In genomic region chr1:212669600-212669999, GRCh38 we compare ENCODE assay signal across 18 cellular contexts. TPM values are rescaled to one million over a fixed set of nuclear protein-coding genes. Genes with fewer than 3 reads are reported as not detected.
DNase-seq lines count a peak whose midpoint lies in the region; ATAC-seq and TF ChIP-seq lines count a peak whose summit lies in the region.
"Had no signal": no experiment of that assay in that cellular context is flagged by ENCODE, and none has a peak within 500 bp of the region (broad histone marks: within the 10 kb centered on the region; RNA-seq: fewer than 3 reads in every experiment).

No MANE protein-coding gene starts in this region.

- H3K36me3 ChIP-seq in endodermal cell (ENCODE audit: control insufficient read depth, insufficient read depth, low read length) (no peaks in the 10 kb centered on the region), trophoblast cell (ENCODE audit: control insufficient read depth in 1 of 2, insufficient read depth in 2 of 2, low read length in 2 of 2) (no peaks in the 10 kb centered on the region), osteoblast (ENCODE audit: insufficient read depth, low read length) (no peaks in the 10 kb centered on the region)

- H3K9me3 ChIP-seq in endodermal cell (ENCODE audit: control insufficient read depth, low read length) (no peaks in the 10 kb centered on the region), trophoblast cell (ENCODE audit: insufficient read depth, low read depth, low read length) (no peaks in the 10 kb centered on the region), osteoblast (ENCODE audit: low read depth, low read length) (no peaks in the 10 kb centered on the region)

- H3K4me1 Mint-ChIP-seq in endodermal cell (peaks cover 44% of the 10 kb centered on the region), Calu3 (ENCODE audit: low read depth, unreplicated experiment) (peaks cover 9% of the 10 kb centered on the region)

- 86 to 96% methylated on average over 3 to 8 of the region's 8 CpGs for WGBS in endodermal cell (ENCODE audit: insufficient coverage in 1 of 2, insufficient read length in 1 of 2), 2 experiments
- WGBS in trophoblast cell (ENCODE audit: extremely low coverage, insufficient coverage, insufficient read length), result no CpG with 5 or more reads among the region's 8 CpGs

- H2AFZ ChIP-seq in trophoblast cell (ENCODE audit: insufficient read depth, low read length, poor library complexity), result no peak overlapping the region
- H2AFZ ChIP-seq in osteoblast (ENCODE audit: low read length), result no peak overlapping the region

- no peak overlapping the region for H3K4me3 Mint-ChIP-seq in endodermal cell
- H3K4me3 Mint-ChIP-seq in Calu3 (ENCODE audit: low read depth, unreplicated experiment), result no peak overlapping the region
- H3K4me3 Mint-ChIP-seq: CD8-positive, alpha-beta memory T cell had no signal

- DNase-seq in DMS 273 (lab: John Stamatoyannopoulos, UW; ENCODE audit: unreplicated experiment) (peak; percentile 22), DMS 273 treated with DMSO at 0.1 percent for 48 hours (lab: John Stamatoyannopoulos, UW) (no peak), HT-29 (ENCODE audit: low spot score) (peak; percentile 32), endodermal cell (peak; percentile 49), trophoblast cell (no peak), osteoblast (ENCODE audit: insufficient read length, low spot score, missing footprints) (no peak), Calu3 (no peak)
- DNase-seq: C1 segment of cervical spinal cord; CD8-positive, alpha-beta memory T cell; NCI-H1048; NCI-H187 treated with DMSO at 0.1 percent for 48 hours; NCI-H2107; NCI-H774; NK-92 treated with Interleukin-12 subunit alpha and Interleukin-12 subunit beta, amount 100 ng/mL, for 24 hours had no signal

- H3K79me2 ChIP-seq in trophoblast cell (ENCODE audit: control insufficient read depth, insufficient read depth, low read length, poor library complexity) (peaks cover 2% of the 10 kb centered on the region), osteoblast (ENCODE audit: insufficient read depth, low read length) (no peaks in the 10 kb centered on the region)

- H3K27ac ChIP-seq in endodermal cell (ENCODE audit: low read depth, low read length), result no peak overlapping the region
- no peak overlapping the region for H3K27ac ChIP-seq in trophoblast cell (ENCODE audit: low read depth, low read length)
- H3K27ac ChIP-seq in osteoblast (ENCODE audit: low read depth, low read length), result no peak overlapping the region
- H3K27ac ChIP-seq: 22Rv1 had no signal

- H3K9ac ChIP-seq in endodermal cell (ENCODE audit: extremely low read depth, low read length, poor library complexity, severe bottlenecking), result no peak overlapping the region
- no peak overlapping the region for H3K9ac ChIP-seq in trophoblast cell (ENCODE audit: low read length)

- H3K4me1 ChIP-seq in endodermal cell (ENCODE audit: control insufficient read depth, insufficient read depth, low read length) (peaks cover 33% of the 10 kb centered on the region), trophoblast cell (ENCODE audit: control insufficient read depth in 1 of 2, insufficient read depth in 2 of 2, low read length in 2 of 2) (peaks cover 7 to 16% of the 10 kb centered on the region in 2 experiments), osteoblast (ENCODE audit: insufficient read depth, low read length) (peaks cover 37% of the 10 kb centered on the region)

- no peak overlapping the region for H2BK120ac ChIP-seq in trophoblast cell (ENCODE audit: insufficient read depth, low read length, poor library complexity)

- no peak overlapping the region for H4K8ac ChIP-seq in trophoblast cell (ENCODE audit: low read depth, low read length)

- CTCF ChIA-PET in Calu3 (lab: Charles Lee), result no interaction called here

- H3K14ac ChIP-seq in trophoblast cell (ENCODE audit: low read length), result no peak overlapping the region

- intact Hi-C loops in Calu3 (cut with micrococcal nuclease; ENCODE audit: unreplicated experiment), result loop anchor here (5.0 kb wide), 2 partner anchors 33 to 328 kb away; no protein-coding TSS in a partner anchor

- H3K36me3 Mint-ChIP-seq in endodermal cell (ENCODE audit: low read depth), result no peaks in the 10 kb centered on the region
- H3K36me3 Mint-ChIP-seq in Calu3 (ENCODE audit: insufficient read depth, unreplicated experiment), result peaks cover 6% of the 10 kb centered on the region
- H3K36me3 Mint-ChIP-seq: CD8-positive, alpha-beta memory T cell had no signal

- no peak for ATAC-seq in GM19397 (IDR thresholded peaks at IDR 0.05; ENCODE audit: unreplicated experiment)
- ATAC-seq: HepG2 had no signal

- BruUV-seq in Calu3 (replicated peaks; lab: Mats Ljungman, UMichigan), result no TSS peak

- no peak overlapping the region for H4K91ac ChIP-seq in trophoblast cell (ENCODE audit: low read depth, low read length)

- H3K9me3 Mint-ChIP-seq in endodermal cell (no peaks in the 10 kb centered on the region), Calu3 (ENCODE audit: low read depth, unreplicated experiment) (no peaks in the 10 kb centered on the region)
- H3K9me3 Mint-ChIP-seq: CD8-positive, alpha-beta memory T cell; HFFc6 had no signal

- peaks cover 16% of the 10 kb centered on the region for H3K27me3 Mint-ChIP-seq in endodermal cell (ENCODE audit: insufficient read depth)
- no peaks in the 10 kb centered on the region for H3K27me3 Mint-ChIP-seq in Calu3 (ENCODE audit: unreplicated experiment)

- no peak overlapping the region for H2BK12ac ChIP-seq in trophoblast cell (ENCODE audit: low read length)

- no peak overlapping the region for H3K27ac Mint-ChIP-seq in endodermal cell
- no peak overlapping the region for H3K27ac Mint-ChIP-seq in Calu3 (ENCODE audit: unreplicated experiment)

- H3K18ac ChIP-seq in trophoblast cell (ENCODE audit: low read length), result no peak overlapping the region

- no peak overlapping the region for H3K4ac ChIP-seq in trophoblast cell (ENCODE audit: low read depth, low read length)

- H3K27me3 ChIP-seq in endodermal cell (ENCODE audit: control insufficient read depth, insufficient read depth, low read length, poor library complexity, severe bottlenecking), result no peaks in the 10 kb centered on the region
- H3K27me3 ChIP-seq in trophoblast cell (ENCODE audit: insufficient read depth, low read length), result no peaks in the 10 kb centered on the region
- H3K27me3 ChIP-seq in osteoblast (ENCODE audit: insufficient read depth, low read length), result no peaks in the 10 kb centered on the region

- peaks cover 6% of the 10 kb centered on the region for H3K79me1 ChIP-seq in trophoblast cell (ENCODE audit: low read length)

- H3K4me2 ChIP-seq in trophoblast cell (ENCODE audit: low read length), result no peak overlapping the region
- no peak overlapping the region for H3K4me2 ChIP-seq in osteoblast (ENCODE audit: insufficient read depth, low read length)

- no peak overlapping the region for H4K12ac ChIP-seq in trophoblast cell (ENCODE audit: low read depth, low read length)

- no peak overlapping the region for H3K23ac ChIP-seq in trophoblast cell (ENCODE audit: low read length)

- H2BK5ac ChIP-seq in trophoblast cell (ENCODE audit: low read depth, low read length, poor library complexity), result no peak overlapping the region

- no peaks in the 10 kb centered on the region for H4K20me1 ChIP-seq in osteoblast (ENCODE audit: insufficient read depth, low read length)

- TF ChIP-seq CTCF in endodermal cell (conservative IDR thresholded peaks at IDR 0.05), result no peak
- TF ChIP-seq CTCF in osteoblast (IDR thresholded peaks at IDR 0.05; ENCODE audit: extremely low read depth, low read depth, low read length), result no peak
- TF ChIP-seq CTCF in Calu3 (IDR thresholded peaks at IDR 0.05; ENCODE audit: unreplicated experiment), result no peak

- no peak overlapping the region for H3K4me3 ChIP-seq in endodermal cell (ENCODE audit: low read length)
- no peak overlapping the region for H3K4me3 ChIP-seq in trophoblast cell (ENCODE audit: low read depth, low read length)
- no peak overlapping the region for H3K4me3 ChIP-seq in osteoblast (ENCODE audit: insufficient read depth, low read length)

- peak overlapping the region; percentile 74 for H2AK5ac ChIP-seq in trophoblast cell (ENCODE audit: low read length)

RNA-seq across cellular contexts. Expression of gene BATF3, which starts 30.0 kb away (rescaled TPM):
- 0.23 and 0.34 TPM in 2 replicates for total RNA-seq in HT-29 (2014; rRNA removed; shearing (Covaris generic))
- total RNA-seq in endodermal cell (1 to 10 TPM; 1.5 to 4.0 TPM), osteoblast (0.36 and 0.59 TPM in 2 replicates), Calu3 (2022) (0.71 and 0.90 TPM in 2 replicates)
- polyA plus RNA-seq in endodermal cell (2013, experiment 1 of 2), result 1.1 TPM
- 0.70 TPM for polyA plus RNA-seq in endodermal cell (2013, experiment 2 of 2)
- polyA plus RNA-seq in trophoblast cell (2013), result 1.3 and 1.6 TPM in 2 replicates
- total RNA-seq: HepG2 had no signal

Comparison
In these comparisons a context has a peak if more than half of its experiments do, and no peak if none do; other contexts are left out.
1. DNase-seq: peak in DMS 273 (single experiment), HT-29 (single experiment) and endodermal cell (single experiment); none in DMS 273 treated with DMSO at 0.1 percent for 48 hours (single experiment), trophoblast cell (0 of 2), osteoblast (single experiment) and Calu3 (single experiment).